ENCODE assay signal across 24 cellular contexts in the genomic region with DNA sequence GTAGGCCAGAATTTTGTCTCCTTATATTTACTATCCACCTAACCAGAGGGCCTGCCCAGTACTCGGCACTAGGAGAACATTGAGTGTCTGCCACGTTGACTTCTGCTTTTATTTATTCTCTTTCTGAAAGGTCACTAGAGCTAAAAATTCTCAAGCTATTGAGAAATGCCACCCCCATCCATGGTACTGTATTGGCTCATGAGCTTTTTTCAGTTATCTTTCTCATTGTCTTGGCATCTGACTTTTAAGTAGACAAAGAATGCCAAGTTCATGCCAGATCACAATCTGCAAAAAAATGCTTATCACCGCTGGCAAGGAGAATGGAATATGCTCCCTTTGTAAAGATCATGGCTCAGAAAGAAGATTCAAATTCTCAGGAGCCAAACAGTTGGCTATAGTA. TPM values are rescaled to one million over a fixed set of nuclear protein-coding genes. Genes with fewer than 3 reads are reported as not detected.
DNase-seq lines count a peak whose midpoint lies in the region; ATAC-seq and TF ChIP-seq lines count a peak whose summit lies in the region.
"Had no signal": no experiment of that assay in that cellular context is flagged by ENCODE, and none has a peak within 500 bp of the region (broad histone marks: within the 10 kb centered on the region; RNA-seq: fewer than 3 reads in every experiment).

No MANE protein-coding gene starts in this region.

- H3K4me3 ChIP-seq in colonic mucosa (no peak overlapping the region), retinal pigment epithelial cell (ENCODE audit: low read length) (no peak overlapping the region)
- H3K4me3 ChIP-seq: BLaER1, GM12878, left ventricle myocardium inferior had no signal

- ATAC-seq in effector memory CD8-positive, alpha-beta T cell (replicated peaks): no peak
- ATAC-seq in HG02571 (IDR thresholded peaks at IDR 0.05; ENCODE audit: unreplicated experiment): no peak
- ATAC-seq: activated T-cell treated with anti-CD3 and anti-CD28 coated beads, Interleukin-2, amount 50 U/mL, for 72 hours; GM12878 had no signal

- no peak overlapping the region for H3K9ac ChIP-seq in colonic mucosa (ENCODE audit: low read depth in 2 of 2, low read length in 2 of 2)
- H3K9ac ChIP-seq: BLaER1, KMS-11, parathyroid adenoma had no signal

- H3K4me1 Mint-ChIP-seq in effector memory CD8-positive, alpha-beta T cell (ENCODE audit: low read depth in 2 of 2): no peaks in the 10 kb centered on the region
- H3K4me1 Mint-ChIP-seq: activated naive CD4-positive, alpha-beta T cell treated with anti-CD3 and anti-CD28 coated beads, Interleukin-2, amount 50 U/mL, for 24 hours had no signal

- peak; percentile 46 for DNase-seq in EL
- peak; percentile 23 for DNase-seq in NOMO-1 treated with DMSO at 0.1 percent for 48 hours (lab: John Stamatoyannopoulos, UW; ENCODE audit: unreplicated experiment)
- DNase-seq in colonic mucosa: no peak
- peak; percentile 48 for DNase-seq in retinal pigment epithelial cell (ENCODE audit: low read depth)
- DNase-seq in effector memory CD8-positive, alpha-beta T cell: no peak
- DNase-seq in KBM-7: no peak
- DNase-seq: activated T-cell treated with anti-CD3 and anti-CD28 coated beads, Interleukin-2, amount 50 U/mL, for 72 hours; brain microvascular endothelial cell; Calu3; dermis blood vessel endothelial cell; GDM1; left ventricle myocardium inferior; NCI-H1417; NCI-H2171 treated with DMSO at 0.1 percent for 48 hours; stimulated activated CD4-positive, alpha-beta T cell treated with anti-CD3 and anti-CD28 coated beads, Interleukin-4, amount 100 ng/mL, for 1 hour had no signal

- no peaks in the 10 kb centered on the region for H3K36me3 Mint-ChIP-seq in effector memory CD8-positive, alpha-beta T cell (ENCODE audit: insufficient read depth)
- H3K36me3 Mint-ChIP-seq: activated naive CD4-positive, alpha-beta T cell treated with anti-CD3 and anti-CD28 coated beads, Interleukin-2, amount 50 U/mL, for 24 hours had no signal

- H3K4me3 Mint-ChIP-seq in effector memory CD8-positive, alpha-beta T cell: no peak overlapping the region
- H3K4me3 Mint-ChIP-seq: activated naive CD4-positive, alpha-beta T cell treated with anti-CD3 and anti-CD28 coated beads, Interleukin-2, amount 50 U/mL, for 24 hours; activated T-cell treated with anti-CD3 and anti-CD28 coated beads, Interleukin-2, amount 50 U/mL, for 72 hours; T-helper 2 cell treated with Interferon-gamma antibody and Interleukin-4, amounts not matched to agents 5 μg/mL and 100 μg/mL, for 36 hours had no signal

- no peaks in the 10 kb centered on the region for H3K27me3 ChIP-seq in colonic mucosa
- H3K27me3 ChIP-seq: BLaER1, brain microvascular endothelial cell had no signal

- no peaks in the 10 kb centered on the region for H3K36me3 ChIP-seq in colonic mucosa
- H3K36me3 ChIP-seq: BLaER1, brain microvascular endothelial cell, left ventricle myocardium inferior had no signal

- H3K4me1 ChIP-seq in colonic mucosa: peaks cover 7% of the 10 kb centered on the region
- H3K4me1 ChIP-seq: BLaER1, parathyroid adenoma had no signal

- peaks cover 6 to 17% of the 10 kb centered on the region in 2 donors for H3K27me3 Mint-ChIP-seq in effector memory CD8-positive, alpha-beta T cell

- TF ChIP-seq CTCF in colonic mucosa (IDR thresholded peaks at IDR 0.05) (no peak), retinal pigment epithelial cell (conservative IDR thresholded peaks at IDR 0.05; ENCODE audit: low read depth, low read length) (no peak)

- intact Hi-C loops in colonic mucosa (cut with DNase I): no loop called here

- no peaks in the 10 kb centered on the region for H3K9me3 ChIP-seq in colonic mucosa
- H3K9me3 ChIP-seq: BLaER1 had no signal

- no peak overlapping the region for H3K27ac Mint-ChIP-seq in effector memory CD8-positive, alpha-beta T cell
- H3K27ac Mint-ChIP-seq: activated naive CD4-positive, alpha-beta T cell treated with anti-CD3 and anti-CD28 coated beads, Interleukin-2, amount 50 U/mL, for 24 hours; activated T-cell treated with anti-CD3 and anti-CD28 coated beads, Interleukin-2, amount 50 U/mL, for 72 hours; T-helper 2 cell treated with Interferon-gamma antibody and Interleukin-4, amounts not matched to agents 5 μg/mL and 100 μg/mL, for 36 hours had no signal

- in situ Hi-C loops in KBM-7 (cut with MboI; ENCODE audit: low pct_unique_long_range_greater_than_20kb, low sequenced_read_pairs): no loop called here

- H3K27ac ChIP-seq in colonic mucosa: peak overlapping the region; percentile 80
- H3K27ac ChIP-seq: BLaER1, brain microvascular endothelial cell, KMS-11, left ventricle myocardium inferior, parathyroid adenoma had no signal

- no peaks in the 10 kb centered on the region for H3K9me3 Mint-ChIP-seq in effector memory CD8-positive, alpha-beta T cell
- H3K9me3 Mint-ChIP-seq: activated naive CD4-positive, alpha-beta T cell treated with anti-CD3 and anti-CD28 coated beads, Interleukin-2, amount 50 U/mL, for 24 hours; activated T-cell treated with anti-CD3 and anti-CD28 coated beads, Interleukin-2, amount 50 U/mL, for 72 hours; T-helper 2 cell treated with Interferon-gamma antibody and Interleukin-4, amounts not matched to agents 5 μg/mL and 100 μg/mL, for 36 hours had no signal

RNA-seq across cellular contexts. Expression of a gene that starts 49.8 kb away (rescaled TPM):
- total RNA-seq in colonic mucosa: not detected
- total RNA-seq: activated T-cell treated with anti-CD3 and anti-CD28 coated beads, Interleukin-2, amount 50 U/mL, for 72 hours; Calu3; dermis blood vessel endothelial cell; GM12878; left ventricle myocardium inferior; skeletal muscle tissue; subcutaneous adipose tissue had no signal

Comparison
In these comparisons a context has a peak if more than half of its experiments do, and no peak if none do; other contexts are left out.
1. DNase-seq: peak in EL (single experiment), NOMO-1 treated with DMSO at 0.1 percent for 48 hours (single experiment) and retinal pigment epithelial cell (single experiment); none in colonic mucosa (single experiment), effector memory CD8-positive, alpha-beta T cell (0 of 3) and KBM-7 (single experiment).